Comparison of ENCODE assay signal across 29 cellular contexts in genomic region chr4:73299548-73300280, GRCh38.
"Had no signal": no experiment of that assay in that cellular context is flagged by ENCODE, and none has a peak within 500 bp of the region (broad histone marks: within the 10 kb centered on the region; RNA-seq: fewer than 3 reads in every experiment).

No MANE protein-coding gene starts in this region.

- H3K27ac ChIP-seq: pancreas, psoas muscle, skin epidermis, spleen, suprapubic skin, testis, tibial artery, transverse colon, upper lobe of left lung, vagina had no signal

- H3K27me3 ChIP-seq: pancreas, spleen, suprapubic skin, testis, tibial artery, transverse colon, upper lobe of left lung, vagina had no signal

- H3K36me3 ChIP-seq: pancreas, spleen, suprapubic skin, transverse colon, upper lobe of left lung, vagina had no signal

- H3K4me1 ChIP-seq: pancreas, psoas muscle, spleen, suprapubic skin, tibial artery, transverse colon, upper lobe of left lung, vagina had no signal

- H3K9me3 ChIP-seq: pancreas, psoas muscle, testis, upper lobe of left lung, vagina had no signal

- H3K4me2 ChIP-seq: smooth muscle cell had no signal

- FAIRE-seq: pancreas, urothelium cell line had no signal

- H3K4me3 ChIP-seq: pancreas, psoas muscle, skin epidermis, smooth muscle cell, spleen, suprapubic skin, tibial artery, transverse colon, upper lobe of left lung, vagina had no signal

- DNase-seq: naive B cell; naive thymus-derived CD8-positive, alpha-beta T cell; nephron progenitor cell; occipital lobe; pancreas; psoas muscle; right cardiac atrium; spleen; stimulated activated CD4-positive, alpha-beta T cell treated with anti-CD3 and anti-CD28 coated beads, Interleukin-12 subunit alpha, Interleukin-12 subunit beta, amount 100 ng/mL, for 4 hours; stimulated activated CD4-positive, alpha-beta T cell treated with anti-CD3 and anti-CD28 coated beads, Interleukin-1b, Interleukin-23, amount 100 ng/mL, for 48 hours; stimulated activated CD4-positive, alpha-beta T cell treated with anti-CD3 and anti-CD28 coated beads, Interleukin-4, amount 100 ng/mL, for 1 hour; stimulated activated CD4-positive, alpha-beta T cell treated with anti-CD3 and anti-CD28 coated beads, Interleukin-4, amount 100 ng/mL, for 4 hours; stimulated activated CD8-positive, alpha-beta memory T cell treated with anti-CD3 and anti-CD28 coated beads, Interleukin-4, amount 100 ng/mL, for 48 hours; stimulated activated naive CD4-positive, alpha-beta T cell; stimulated activated naive CD8-positive, alpha-beta T cell treated with anti-CD3 and anti-CD28 coated beads, Interleukin-15, amount 100 ng/mL, for 72 hours; stimulated activated naive CD8-positive, alpha-beta T cell treated with anti-CD3 and anti-CD28 coated beads, Interleukin-15, Interleukin-2, amounts not matched to agents 100 U/mL and 50 U/mL, for 24 hours; substantia nigra; testis; tibial artery; transverse colon had no signal

- ATAC-seq: naive thymus-derived CD8-positive, alpha-beta T cell; natural killer cell treated with Interleukin-12 subunit alpha and Interleukin-12 subunit beta and Interleukin-15 and Interleukin-18, amount 100 ng/mL, for 72 hours; pancreas; psoas muscle; right cardiac atrium; sciatic nerve; stimulated activated memory B cell treated with anti-CD40 and anti-IgM and Interleukin-4, amounts not matched to agents 10 μg/mL and 1 μg/mL and 100 μg/mL, for 72 hours; stimulated activated naive CD8-positive, alpha-beta T cell treated with anti-CD3 and anti-CD28 coated beads, Interleukin-15, amount 100 ng/mL, for 72 hours; stimulated activated naive CD8-positive, alpha-beta T cell treated with anti-CD3 and anti-CD28 coated beads, Interleukin-15, Interleukin-2, amounts not matched to agents 100 U/mL and 50 U/mL, for 24 hours had no signal
